1 cellular context compared by ENCODE assay signal in the genomic region with DNA sequence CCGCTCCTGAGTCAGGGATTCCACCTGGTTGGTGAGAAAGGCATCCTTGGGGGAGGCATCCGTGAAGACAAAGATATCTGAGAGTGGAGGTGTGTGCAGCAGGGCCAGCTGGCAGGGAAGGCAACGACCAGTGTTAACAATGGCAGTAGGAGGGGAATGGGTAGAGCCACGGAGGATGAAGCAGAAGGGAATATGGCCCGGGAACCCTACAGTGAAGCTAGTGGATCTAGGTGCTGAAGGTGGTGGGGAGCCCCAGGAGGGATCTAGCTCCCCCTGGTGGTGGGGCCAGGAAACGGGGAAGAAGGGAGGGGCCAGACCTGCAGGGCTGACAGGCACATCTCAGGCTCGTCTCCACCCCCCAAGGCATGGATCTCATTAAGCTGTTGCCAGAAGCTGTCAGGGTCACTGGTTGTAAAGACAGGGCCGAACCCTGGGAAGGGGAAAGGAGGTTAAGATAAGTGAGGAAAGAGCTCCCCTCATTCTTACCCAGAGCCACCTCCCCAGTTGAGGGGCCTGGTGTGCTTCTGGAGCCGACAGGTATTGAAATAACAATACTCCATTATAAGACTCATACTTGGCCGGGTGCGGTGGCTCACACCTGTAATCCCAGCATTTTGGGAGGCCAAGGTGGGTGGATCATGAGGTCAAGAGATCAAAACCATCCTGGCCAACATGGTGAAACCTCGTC.
TF ChIP-seq lines count a peak whose summit lies in the region.

No MANE protein-coding gene starts in this region.

TF ChIP-seq in endothelial cell of umbilical vein, 7 proteins besides CTCF, POLR2A, EP300 and RAD21:
- TF ChIP-seq FOS (IDR thresholded peaks at IDR 0.05; ENCODE audit: borderline replicate concordance, insufficient read depth, low read length) (no peak), JUN (IDR thresholded peaks at IDR 0.05; ENCODE audit: borderline replicate concordance, insufficient read depth, insufficient read length, low read depth) (no peak), GATA2 (IDR thresholded peaks at IDR 0.05; ENCODE audit: insufficient read depth, insufficient read length, low read depth, low read length) (no peak), POLR2AphosphoS5 (IDR thresholded peaks at IDR 0.05; ENCODE audit: insufficient read depth, low read depth, low read length) (no peak), EZH2 (IDR thresholded peaks at IDR 0.05; ENCODE audit: borderline replicate concordance, low read depth, low read length, severe bottlenecking) (no peak), MYC (IDR thresholded peaks at IDR 0.05; ENCODE audit: low read depth, low read length) (no peak)
- TF ChIP-seq, protein P1, sequence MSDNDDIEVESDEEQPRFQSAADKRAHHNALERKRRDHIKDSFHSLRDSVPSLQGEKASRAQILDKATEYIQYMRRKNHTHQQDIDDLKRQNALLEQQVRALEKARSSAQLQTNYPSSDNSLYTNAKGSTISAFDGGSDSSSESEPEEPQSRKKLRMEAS (IDR thresholded peaks at IDR 0.05; ENCODE audit: insufficient read depth, insufficient read length): no peak
TF ChIP-seq in endothelial cell of umbilical vein: peak in this region for 0.
